In genomic region chr15:77546050-77546501, GRCh38 we compare ENCODE assay signal across 9 cellular contexts.
DNase-seq lines count a peak whose midpoint lies in the region; ATAC-seq and TF ChIP-seq lines count a peak whose summit lies in the region.
"Had no signal": no experiment of that assay in that cellular context is flagged by ENCODE, and none has a peak within 500 bp of the region (broad histone marks: within the 10 kb centered on the region; RNA-seq: fewer than 3 reads in every experiment).

No MANE protein-coding gene starts in this region.

- H3K27ac ChIP-seq in neural progenitor cell = no peak overlapping the region

- H2AFZ ChIP-seq in neural progenitor cell (replicated peaks) = no peak overlapping the region

- H3K9me3 Mint-ChIP-seq in brain (peaks cover 0 to 6% (median 0%) of the 10 kb centered on the region in 5 experiments), neural progenitor cell (peaks cover 7% of the 10 kb centered on the region)

- H3K36me3 ChIP-seq in MG63 = no peaks in the 10 kb centered on the region
- H3K36me3 ChIP-seq in neural progenitor cell = no peaks in the 10 kb centered on the region

- H3K36me3 Mint-ChIP-seq in brain (no peaks in the 10 kb centered on the region), neural progenitor cell (no peaks in the 10 kb centered on the region)

- H3K4me1 Mint-ChIP-seq in brain = peaks cover 58% of the 10 kb centered on the region
- peaks cover 44% of the 10 kb centered on the region for H3K4me1 Mint-ChIP-seq in neural progenitor cell

- peaks cover 23% of the 10 kb centered on the region for H3K4me1 ChIP-seq in neural progenitor cell

- ATAC-seq in GM19467 (IDR thresholded peaks at IDR 0.05; ENCODE audit: unreplicated experiment) = no peak
- ATAC-seq in HG02610 (IDR thresholded peaks at IDR 0.05; ENCODE audit: unreplicated experiment) = no peak

- no peak overlapping the region for H3K9ac ChIP-seq in neural progenitor cell

- H3K27me3 ChIP-seq in MG63 (no peaks in the 10 kb centered on the region), neural progenitor cell (no peaks in the 10 kb centered on the region)

- H3K4me3 Mint-ChIP-seq in brain = no peak overlapping the region
- H3K4me3 Mint-ChIP-seq in neural progenitor cell = no peak overlapping the region

- H4K20me1 ChIP-seq in neural progenitor cell (ENCODE audit: low read depth) = no peaks in the 10 kb centered on the region

- peak overlapping the region in 3 of 5 experiments; percentile 30 to 63 (median 36) for H3K27ac Mint-ChIP-seq in brain
- H3K27ac Mint-ChIP-seq in neural progenitor cell = peak overlapping the region; percentile 27

- H3K4me2 ChIP-seq in neural progenitor cell = no peak overlapping the region

- H3K9me3 ChIP-seq in MG63 (no peaks in the 10 kb centered on the region), neural progenitor cell (ENCODE audit: low read depth) (no peaks in the 10 kb centered on the region)

- DNase-seq in GDM1 (lab: John Stamatoyannopoulos, UW) (peak; percentile 61), MG63 (peak; percentile 88), neural progenitor cell (ENCODE audit: low spot score) (no peak), inferior parietal cortex (ENCODE audit: extremely low spot score) (no peak), activated gamma-delta T cell treated with Interleukin-2 at 50 U/mL for 16 hours (no peak)
- DNase-seq: NCI-H2081 had no signal

- H3K79me2 ChIP-seq in neural progenitor cell (ENCODE audit: low read depth) = no peaks in the 10 kb centered on the region

- no peak for TF ChIP-seq CTCF in brain (conservative IDR thresholded peaks at IDR 0.05)
- no peak for TF ChIP-seq CTCF in neural progenitor cell (IDR thresholded peaks at IDR 0.05)

- H3F3A ChIP-seq in neural progenitor cell (ENCODE audit: low read depth) = peaks cover 22% of the 10 kb centered on the region

- H3K4me3 ChIP-seq in MG63 (no peak overlapping the region), neural progenitor cell (no peak overlapping the region)

- H3K27me3 Mint-ChIP-seq in brain (peaks cover 6% of the 10 kb centered on the region), neural progenitor cell (ENCODE audit: insufficient read depth, low read depth) (no peaks in the 10 kb centered on the region)

Comparison
In these comparisons a context has a peak if more than half of its experiments do, and no peak if none do; other contexts are left out.
1. DNase-seq: peak in GDM1 (single experiment) and MG63 (single experiment); none in neural progenitor cell (single experiment), inferior parietal cortex (single experiment) and activated gamma-delta T cell treated with Interleukin-2 at 50 U/mL for 16 hours (single experiment).